In the genomic region with DNA sequence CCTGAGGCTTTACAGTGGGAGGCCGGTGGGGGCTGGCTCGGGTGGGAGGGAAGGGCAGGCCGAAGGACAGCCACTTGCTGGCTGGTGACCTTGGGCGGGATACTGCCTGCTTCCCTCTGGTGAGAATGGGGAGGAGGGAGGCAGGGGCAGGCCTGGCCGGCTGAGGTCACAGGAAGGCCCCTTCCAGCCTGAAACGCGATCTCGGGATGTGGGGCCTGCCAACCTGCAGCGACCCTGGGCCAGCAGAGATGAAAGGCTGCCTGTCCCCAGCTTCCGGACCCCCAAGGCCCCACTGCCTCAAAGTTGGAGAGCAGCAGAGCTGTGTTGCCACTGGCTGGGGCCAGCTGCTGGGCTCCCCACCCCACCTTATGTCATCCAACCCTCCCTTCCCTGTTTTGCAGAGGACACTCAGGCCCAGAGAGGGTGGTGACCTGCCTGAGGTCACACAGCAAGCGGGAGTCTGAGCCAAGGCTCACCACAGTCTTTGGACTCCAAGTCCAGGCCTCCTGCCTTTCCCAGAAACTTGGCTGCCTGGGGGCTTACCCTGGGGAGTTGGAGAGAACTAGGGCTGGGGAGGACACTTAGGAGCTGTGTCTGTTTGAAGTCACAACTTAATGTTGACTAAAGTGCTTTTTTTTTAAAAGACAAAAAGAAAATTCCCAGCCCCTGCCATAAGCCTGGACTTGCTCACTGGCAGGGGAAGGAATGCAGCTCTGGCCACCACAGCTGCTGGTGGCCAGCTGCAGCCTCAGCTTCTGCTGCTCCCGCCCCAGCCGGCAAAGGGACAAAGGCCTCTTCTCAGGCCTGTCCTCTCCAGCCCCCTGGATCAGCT, we compare ENCODE assay signal across 8 cellular contexts. TPM values are rescaled to one million over a fixed set of nuclear protein-coding genes. Genes with fewer than 3 reads are reported as not detected.
DNase-seq lines count a peak whose midpoint lies in the region; ATAC-seq and TF ChIP-seq lines count a peak whose summit lies in the region.

No MANE protein-coding gene starts in this region.

- no peak for TF ChIP-seq RAD21 in SK-N-SH (IDR thresholded peaks at IDR 0.05; ENCODE audit: low read length)

- H3K36me3 ChIP-seq in SK-N-SH (replicated peaks in 1 of 2; ENCODE audit: control insufficient read depth in 1 of 2, insufficient read depth in 2 of 2, low read length in 1 of 2) (no peaks in the 10 kb centered on the region), mucosa of stomach (ENCODE audit: control insufficient read depth, insufficient read depth, low read length) (no peaks in the 10 kb centered on the region), upper lobe of right lung (no peaks in the 10 kb centered on the region)

- ATAC-seq in upper lobe of right lung (peak; percentile 83), HG02798 (IDR thresholded peaks at IDR 0.05; ENCODE audit: poor library complexity, unreplicated experiment) (no peak)

- intact Hi-C loops in upper lobe of right lung (cut with DNase I), result no loop called here

- H3K4me3 ChIP-seq in SK-N-SH (ENCODE audit: low read depth in 2 of 2, low read length in 1 of 2), result no peak overlapping the region
- no peak overlapping the region for H3K4me3 ChIP-seq in mucosa of stomach (ENCODE audit: low read length)
- peak overlapping the region; percentile 23 for H3K4me3 ChIP-seq in upper lobe of right lung

- H3K9ac ChIP-seq in SK-N-SH, result no peak overlapping the region
- H3K9ac ChIP-seq in mucosa of stomach (ENCODE audit: low read length), result peak overlapping the region; percentile 3

- DNase-seq in SK-N-SH (peak; percentile 71), fibroblast of peridontal ligament (ENCODE audit: extremely low read depth) (peak; percentile 69), upper lobe of right lung (no peak), A172 (ENCODE audit: low spot score) (no peak), glomerular visceral epithelial cell (ENCODE audit: extremely low spot score) (no peak)
- DNase-seq in activated CD4-positive, alpha-beta T cell treated with anti-CD3 and anti-CD28 coated beads, Interleukin-2, amount 50 U/mL, for 4 hours, result no peak

- TF ChIP-seq EP300 in SK-N-SH (IDR thresholded peaks at IDR 0.05; ENCODE audit: borderline replicate concordance in 1 of 2, low read depth in 1 of 2, low read length in 1 of 2), result no peak

- WGBS in SK-N-SH (ENCODE audit: low lambda C conversion rate), result 67% methylated on average over 5 of the region's 13 CpGs

- TF ChIP-seq CTCF in SK-N-SH (IDR thresholded peaks at IDR 0.05) (no peak), upper lobe of right lung (IDR thresholded peaks at IDR 0.05) (no peak)

- H2AFZ ChIP-seq in SK-N-SH (ENCODE audit: low read depth), result no peak overlapping the region

- CTCF ChIA-PET in SK-N-SH (lab: Yijun Ruan, JAX), result interaction anchor here (0.6 to 1.9 kb wide), 6 partner anchors 19 to 459 kb away, joined by 3 to 6 read pairs (median 3); no protein-coding TSS in a partner anchor

- POLR2A ChIA-PET in SK-N-SH (lab: Yijun Ruan, JAX), result interaction anchor here (0.8 kb wide), 1 partner anchor 15 kb away, joined by 3 read pairs; a partner anchor contains a TSS

- no peaks in the 10 kb centered on the region for H3K9me3 ChIP-seq in SK-N-SH
- H3K9me3 ChIP-seq in mucosa of stomach (ENCODE audit: control insufficient read depth, low read length), result no peaks in the 10 kb centered on the region
- H3K9me3 ChIP-seq in upper lobe of right lung, result no peaks in the 10 kb centered on the region

- H3K4me2 ChIP-seq in SK-N-SH, result no peak overlapping the region

- H3K4me1 ChIP-seq in SK-N-SH (ENCODE audit: control insufficient read depth in 1 of 2, insufficient read depth in 2 of 2, low read depth in 1 of 2, low read length in 1 of 2) (peaks cover 0 to 14% of the 10 kb centered on the region in 2 experiments; a peak in 2 of 4 replicates), mucosa of stomach (ENCODE audit: control insufficient read depth, insufficient read depth, low read length) (peaks cover 17% of the 10 kb centered on the region), upper lobe of right lung (peaks cover 23% of the 10 kb centered on the region)

- no peaks in the 10 kb centered on the region for H3K79me2 ChIP-seq in SK-N-SH (ENCODE audit: insufficient read depth)

- no peaks in the 10 kb centered on the region for H3F3A ChIP-seq in SK-N-SH (replicated peaks; ENCODE audit: insufficient read depth)

- H3K27ac ChIP-seq in SK-N-SH (ENCODE audit: low read depth in 2 of 2, low read length in 1 of 2) (peak overlapping the region in 1 of 2 experiments; percentile 17; a peak in 1 of 4 replicates), upper lobe of right lung (peak overlapping the region; percentile 90)

- H4K20me1 ChIP-seq in SK-N-SH (ENCODE audit: insufficient read depth), result no peaks in the 10 kb centered on the region

- no peaks in the 10 kb centered on the region for H3K27me3 ChIP-seq in SK-N-SH (ENCODE audit: insufficient read depth)
- H3K27me3 ChIP-seq in mucosa of stomach (ENCODE audit: control insufficient read depth, insufficient read depth, low read length), result no peaks in the 10 kb centered on the region
- no peaks in the 10 kb centered on the region for H3K27me3 ChIP-seq in upper lobe of right lung

- H3K9me2 ChIP-seq in SK-N-SH, result no peaks in the 10 kb centered on the region

TF ChIP-seq in SK-N-SH, 30 proteins besides CTCF, POLR2A, EP300 and RAD21:
- TF ChIP-seq, protein P1, sequence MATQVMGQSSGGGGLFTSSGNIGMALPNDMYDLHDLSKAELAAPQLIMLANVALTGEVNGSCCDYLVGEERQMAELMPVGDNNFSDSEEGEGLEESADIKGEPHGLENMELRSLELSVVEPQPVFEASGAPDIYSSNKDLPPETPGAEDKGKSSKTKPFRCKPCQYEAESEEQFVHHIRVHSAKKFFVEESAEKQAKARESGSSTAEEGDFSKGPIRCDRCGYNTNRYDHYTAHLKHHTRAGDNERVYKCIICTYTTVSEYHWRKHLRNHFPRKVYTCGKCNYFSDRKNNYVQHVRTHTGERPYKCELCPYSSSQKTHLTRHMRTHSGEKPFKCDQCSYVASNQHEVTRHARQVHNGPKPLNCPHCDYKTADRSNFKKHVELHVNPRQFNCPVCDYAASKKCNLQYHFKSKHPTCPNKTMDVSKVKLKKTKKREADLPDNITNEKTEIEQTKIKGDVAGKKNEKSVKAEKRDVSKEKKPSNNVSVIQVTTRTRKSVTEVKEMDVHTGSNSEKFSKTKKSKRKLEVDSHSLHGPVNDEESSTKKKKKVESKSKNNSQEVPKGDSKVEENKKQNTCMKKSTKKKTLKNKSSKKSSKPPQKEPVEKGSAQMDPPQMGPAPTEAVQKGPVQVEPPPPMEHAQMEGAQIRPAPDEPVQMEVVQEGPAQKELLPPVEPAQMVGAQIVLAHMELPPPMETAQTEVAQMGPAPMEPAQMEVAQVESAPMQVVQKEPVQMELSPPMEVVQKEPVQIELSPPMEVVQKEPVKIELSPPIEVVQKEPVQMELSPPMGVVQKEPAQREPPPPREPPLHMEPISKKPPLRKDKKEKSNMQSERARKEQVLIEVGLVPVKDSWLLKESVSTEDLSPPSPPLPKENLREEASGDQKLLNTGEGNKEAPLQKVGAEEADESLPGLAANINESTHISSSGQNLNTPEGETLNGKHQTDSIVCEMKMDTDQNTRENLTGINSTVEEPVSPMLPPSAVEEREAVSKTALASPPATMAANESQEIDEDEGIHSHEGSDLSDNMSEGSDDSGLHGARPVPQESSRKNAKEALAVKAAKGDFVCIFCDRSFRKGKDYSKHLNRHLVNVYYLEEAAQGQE (IDR thresholded peaks at IDR 0.05; ENCODE audit: low read depth, low read length), result no peak
- TF ChIP-seq GABPA (IDR thresholded peaks at IDR 0.05; ENCODE audit: low read depth), result no peak
- TF ChIP-seq, protein P2, sequence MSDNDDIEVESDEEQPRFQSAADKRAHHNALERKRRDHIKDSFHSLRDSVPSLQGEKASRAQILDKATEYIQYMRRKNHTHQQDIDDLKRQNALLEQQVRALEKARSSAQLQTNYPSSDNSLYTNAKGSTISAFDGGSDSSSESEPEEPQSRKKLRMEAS (IDR thresholded peaks at IDR 0.05; ENCODE audit: low read depth), result no peak
- TF ChIP-seq RCOR1 (IDR thresholded peaks at IDR 0.05; ENCODE audit: low read length), result no peak

RNA-seq across cellular contexts. Expression of a gene that starts 14.8 kb away (rescaled TPM):
- polyA plus RNA-seq in SK-N-SH (2012; rRNA removed), result 23.0 and 27.1 TPM in 2 replicates
- polyA plus RNA-seq in SK-N-SH (2012; cell fraction: cytosol; rRNA removed), result 18.4 and 22.2 TPM in 2 replicates
- polyA plus RNA-seq in SK-N-SH (2012; cell fraction: nucleus; rRNA removed), result 25.1 and 25.5 TPM in 2 replicates
- total RNA-seq in upper lobe of right lung, result 156 TPM
- total RNA-seq in A172 (2014; rRNA removed; shearing (Covaris generic)), result 7.5 and 9.1 TPM in 2 replicates

Comparison
In these comparisons a context has a peak if more than half of its experiments do, and no peak if none do; other contexts are left out.
1. DNase-seq: peak in SK-N-SH (single experiment) and fibroblast of peridontal ligament (single experiment); none in upper lobe of right lung (single experiment), A172 (single experiment), glomerular visceral epithelial cell (single experiment) and activated CD4-positive, alpha-beta T cell treated with anti-CD3 and anti-CD28 coated beads, Interleukin-2, amount 50 U/mL, for 4 hours (0 of 2).
2. RNA of a gene that starts 14.8 kb away (total RNA-seq): 156 TPM in upper lobe of right lung (single experiment); 7.5 to 9.1 TPM in A172; every median in the first group is over 10 times any median in the second.